ENCODE assay signal across 15 cellular contexts in genomic region chr3:9435320-9435719, GRCh38. TPM values are rescaled to one million over a fixed set of nuclear protein-coding genes. Genes with fewer than 3 reads are reported as not detected.
DNase-seq lines count a peak whose midpoint lies in the region; ATAC-seq and TF ChIP-seq lines count a peak whose summit lies in the region.
"Had no signal": no experiment of that assay in that cellular context is flagged by ENCODE, and none has a peak within 500 bp of the region (broad histone marks: within the 10 kb centered on the region; RNA-seq: fewer than 3 reads in every experiment).

No MANE protein-coding gene starts in this region.

- H3K36me3 Mint-ChIP-seq in MCF 10A (ENCODE audit: insufficient read depth, unreplicated experiment): peaks cover 96% of the 10 kb centered on the region
- peaks cover 54% of the 10 kb centered on the region for H3K36me3 Mint-ChIP-seq in chondrocyte (ENCODE audit: low read depth)
- peaks cover 34 to 57% of the 10 kb centered on the region in 2 donors for H3K36me3 Mint-ChIP-seq in stimulated activated naive B cell treated with anti-CD40 and anti-IgM and Interleukin-4, amounts not matched to agents 10 μg/mL and 1 μg/mL and 100 μg/mL, for 72 hours
- H3K36me3 Mint-ChIP-seq in mesothelial cell of epicardium: peaks cover 40% of the 10 kb centered on the region

- in situ Hi-C loops in mammary epithelial cell (cut with MboI; ENCODE audit: low sequenced_read_pairs in 2 of 2): no loop called here

- H4K20me1 ChIP-seq in mammary epithelial cell (ENCODE audit: insufficient read depth, low read length): peaks cover 2% of the 10 kb centered on the region

- H3K9me3 Mint-ChIP-seq in MCF 10A (ENCODE audit: unreplicated experiment) (no peaks in the 10 kb centered on the region), chondrocyte (ENCODE audit: low read depth) (no peaks in the 10 kb centered on the region), mesothelial cell of epicardium (no peaks in the 10 kb centered on the region)
- H3K9me3 Mint-ChIP-seq in stimulated activated naive B cell treated with anti-CD40 and anti-IgM and Interleukin-4, amounts not matched to agents 10 μg/mL and 1 μg/mL and 100 μg/mL, for 72 hours: no peaks in the 10 kb centered on the region
- H3K9me3 Mint-ChIP-seq: CD4-positive, alpha-beta memory T cell had no signal

- H3K4me3 ChIP-seq in mammary epithelial cell (replicated peaks in 1 of 3; ENCODE audit: insufficient read depth in 1 of 3, low read depth in 2 of 3, low read length in 3 of 3): no peak overlapping the region
- H3K4me3 ChIP-seq: HAP-1 had no signal

- no peak overlapping the region for H3K9ac ChIP-seq in mammary epithelial cell (ENCODE audit: insufficient read depth, low read length)

- H3K27me3 Mint-ChIP-seq in MCF 10A (ENCODE audit: insufficient read depth, unreplicated experiment) (no peaks in the 10 kb centered on the region), chondrocyte (ENCODE audit: low read depth) (no peaks in the 10 kb centered on the region), mesothelial cell of epicardium (ENCODE audit: low read depth) (no peaks in the 10 kb centered on the region)
- no peaks in the 10 kb centered on the region for H3K27me3 Mint-ChIP-seq in stimulated activated naive B cell treated with anti-CD40 and anti-IgM and Interleukin-4, amounts not matched to agents 10 μg/mL and 1 μg/mL and 100 μg/mL, for 72 hours
- H3K27me3 Mint-ChIP-seq: B cell; CD4-positive, alpha-beta memory T cell had no signal

- H3K4me1 Mint-ChIP-seq in MCF 10A (ENCODE audit: insufficient read depth, unreplicated experiment) (no peaks in the 10 kb centered on the region), chondrocyte (ENCODE audit: low read depth) (peaks cover 33% of the 10 kb centered on the region), mesothelial cell of epicardium (peaks cover 4% of the 10 kb centered on the region)
- H3K4me1 Mint-ChIP-seq in stimulated activated naive B cell treated with anti-CD40 and anti-IgM and Interleukin-4, amounts not matched to agents 10 μg/mL and 1 μg/mL and 100 μg/mL, for 72 hours: peaks cover 12 to 23% of the 10 kb centered on the region in 2 donors

- H3K4me3 Mint-ChIP-seq in MCF 10A (ENCODE audit: unreplicated experiment) (no peak overlapping the region), chondrocyte (ENCODE audit: unreplicated experiment) (no peak overlapping the region), mesothelial cell of epicardium (no peak overlapping the region)
- H3K4me3 Mint-ChIP-seq in stimulated activated naive B cell treated with anti-CD40 and anti-IgM and Interleukin-4, amounts not matched to agents 10 μg/mL and 1 μg/mL and 100 μg/mL, for 72 hours: no peak overlapping the region
- H3K4me3 Mint-ChIP-seq: B cell; CD4-positive, alpha-beta memory T cell had no signal

- dilution Hi-C loops in mammary epithelial cell (cut with HindIII; ENCODE audit: low sequenced_read_pairs): no loop called here

- intact Hi-C loops in MCF 10A (cut with micrococcal nuclease) (no loop called here), mammary epithelial cell (cut with micrococcal nuclease) (no loop called here)

- TF ChIP-seq CTCF in MCF 10A (IDR thresholded peaks at IDR 0.05; ENCODE audit: unreplicated experiment) (no peak), mammary epithelial cell (conservative IDR thresholded peaks at IDR 0.05 in 1 of 2, IDR thresholded peaks at IDR 0.05 in 1 of 2; ENCODE audit: extremely low read depth in 1 of 2, insufficient read depth in 1 of 2, low read depth in 1 of 2, low read length in 2 of 2) (no peak), chondrocyte (IDR thresholded peaks at IDR 0.05) (no peak), mesothelial cell of epicardium (IDR thresholded peaks at IDR 0.05; ENCODE audit: unreplicated experiment) (no peak)

- no peak overlapping the region for H2AFZ ChIP-seq in mammary epithelial cell (ENCODE audit: low read depth, low read length)

- BruUV-seq in MCF 10A (replicated peaks; lab: Mats Ljungman, UMichigan) (no TSS peak), mammary epithelial cell (replicated peaks; lab: Mats Ljungman, UMichigan) (no TSS peak)

- H3K27ac Mint-ChIP-seq in MCF 10A (ENCODE audit: low read depth, unreplicated experiment) (peak overlapping the region; percentile 2), chondrocyte (ENCODE audit: unreplicated experiment) (peak overlapping the region; percentile 63), mesothelial cell of epicardium (no peak overlapping the region)
- H3K27ac Mint-ChIP-seq in stimulated activated naive B cell treated with anti-CD40 and anti-IgM and Interleukin-4, amounts not matched to agents 10 μg/mL and 1 μg/mL and 100 μg/mL, for 72 hours: peak overlapping the region; percentile 9
- H3K27ac Mint-ChIP-seq: B cell had no signal

- H3K4me1 ChIP-seq in mammary epithelial cell (ENCODE audit: insufficient read depth, low read length): no peaks in the 10 kb centered on the region
- H3K4me1 ChIP-seq: HAP-1 had no signal

- H3K79me2 ChIP-seq in mammary epithelial cell (ENCODE audit: insufficient read depth, low read length): peaks cover 87% of the 10 kb centered on the region

- H3K36me3 ChIP-seq in mammary epithelial cell (ENCODE audit: insufficient read depth, low read length): peaks cover 53% of the 10 kb centered on the region

- CTCF ChIA-PET in MCF 10A (lab: Yijun Ruan, JAX) (interaction anchor here (0.6 to 1.4 kb wide), 5 partner anchors 10 to 1064 kb away, joined by 3 to 6 read pairs (median 5); no protein-coding TSS in a partner anchor), mammary epithelial cell (lab: Charles Lee; ENCODE audit: low non-redundant PET) (interaction anchor here (0.6 kb wide), 1 partner anchor 133 kb away, joined by 4 read pairs; no protein-coding TSS in a partner anchor)

- 71% methylated on average over 3 of the region's 3 CpGs for WGBS in mammary epithelial cell (ENCODE audit: low coverage, missing lambda C conversion rate)

- DNase-seq in MCF 10A (ENCODE audit: unreplicated experiment) (no peak), mammary epithelial cell (no peak), EL (peak; percentile 19), chondrocyte (ENCODE audit: low spot score) (no peak), T-helper 2 cell (no peak), mesothelial cell of epicardium (ENCODE audit: low spot score in 2 of 2, unreplicated experiment in 2 of 2) (no peak)
- no peak for DNase-seq in stimulated activated naive B cell treated with anti-CD40 and anti-IgM and Interleukin-4, amounts not matched to agents 10 μg/mL and 1 μg/mL and 100 μg/mL, for 72 hours
- DNase-seq: C1 segment of cervical spinal cord; CD4-positive, alpha-beta memory T cell; DMS153; DMS79 treated with DMSO at 0.1 percent for 48 hours; GF-D8 had no signal

- no peak overlapping the region for H3K4me2 ChIP-seq in mammary epithelial cell (ENCODE audit: insufficient read depth, low read depth, low read length)

- H3K9me3 ChIP-seq in mammary epithelial cell (replicated peaks; ENCODE audit: insufficient read depth, low read length): no peaks in the 10 kb centered on the region
- H3K9me3 ChIP-seq: HAP-1 had no signal

- POLR2A ChIA-PET in MCF 10A (lab: Yijun Ruan, JAX): interaction anchor here (2.0 kb wide), 1 partner anchor 17 kb away, joined by 7 read pairs; no protein-coding TSS in a partner anchor

- no peak overlapping the region for H3K27ac ChIP-seq in mammary epithelial cell (ENCODE audit: insufficient read depth, low read depth, low read length)
- H3K27ac ChIP-seq: HL-60 had no signal

- no peak for ATAC-seq in stimulated activated naive B cell treated with anti-CD40 and anti-IgM and Interleukin-4, amounts not matched to agents 10 μg/mL and 1 μg/mL and 100 μg/mL, for 72 hours (replicated peaks)

- no peaks in the 10 kb centered on the region for H3K27me3 ChIP-seq in mammary epithelial cell (ENCODE audit: insufficient read depth, low read length)

RNA-seq across cellular contexts. Expression of gene SETD5, which starts 37.9 kb away (rescaled TPM):
- total RNA-seq in MCF 10A (2022): 149 TPM in 2 replicates
- 100 to 1,000 TPM; 108 to 140 TPM for total RNA-seq in mammary epithelial cell
- 50.5 TPM for polyA plus RNA-seq in mammary epithelial cell
- polyA minus RNA-seq in mammary epithelial cell: 100 TPM
- 122 to 145 TPM (median 123 TPM) in 3 replicates for total RNA-seq in chondrocyte
- total RNA-seq in mesothelial cell of epicardium: 247 to 256 TPM (median 254 TPM) in 3 replicates
